ENCODE assay signal across 30 cellular contexts in the genomic region with DNA sequence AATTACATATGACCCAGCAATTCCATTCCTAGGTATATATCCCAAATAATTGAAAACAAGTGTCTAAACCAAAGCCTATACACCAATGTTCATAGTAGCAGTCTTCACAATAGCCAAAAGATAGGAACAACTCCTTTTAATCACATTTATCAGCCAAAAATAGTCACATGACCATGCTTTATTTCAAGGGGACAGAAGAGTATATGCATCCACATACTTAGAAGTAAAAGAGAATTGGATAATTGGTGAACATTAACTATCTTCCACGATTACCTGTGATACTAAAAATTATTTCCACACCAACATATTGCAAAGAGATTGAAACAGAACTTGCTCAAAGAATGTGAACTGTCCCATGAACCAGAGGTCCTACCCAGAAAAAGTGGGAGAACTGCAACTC. TPM values are rescaled to one million over a fixed set of nuclear protein-coding genes. Genes with fewer than 3 reads are reported as not detected.
"Had no signal": no experiment of that assay in that cellular context is flagged by ENCODE, and none has a peak within 500 bp of the region (broad histone marks: within the 10 kb centered on the region; RNA-seq: fewer than 3 reads in every experiment).

No MANE protein-coding gene starts in this region.

- H3K27me3 ChIP-seq: body of pancreas, foreskin keratinocyte had no signal

- FAIRE-seq: colon had no signal

- DNase-seq: activated B cell treated with CpG ODN at 0.5 μM for 24 hours; activated CD4-positive, alpha-beta T cell treated with anti-CD3 and anti-CD28 coated beads for 48 hours; activated CD4-positive, alpha-beta T cell treated with anti-CD3 and anti-CD28 coated beads, Interleukin-2, amount 50 U/mL, for 1 hour; activated CD4-positive, alpha-beta T cell treated with anti-CD3 and anti-CD28 coated beads, Interleukin-2, amount 50 U/mL, for 48 hours; activated CD8-positive, alpha-beta memory T cell treated with anti-CD3 and anti-CD28 coated beads for 24 hours; activated CD8-positive, alpha-beta T cell treated with anti-CD3 and anti-CD28 coated beads for 36 hours; activated effector memory CD4-positive, alpha-beta T cell treated with anti-CD3 and anti-CD28 coated beads, Interleukin-2, amount 50 U/mL, for 16 hours; activated naive CD4-positive, alpha-beta T cell treated with anti-CD3 and anti-CD28 coated beads for 36 hours; activated T-cell treated with anti-CD3 and anti-CD28 coated beads, Interleukin-2, amount 50 U/mL, for 4 hours; amniotic stem cell; anterior cingulate cortex; body of pancreas; cortex of kidney; dermis blood vessel endothelial cell; effector CD4-positive, alpha-beta T cell; effector memory CD8-positive, alpha-beta T cell; erythroblast; foreskin keratinocyte; gastrocnemius medialis; T-helper 1 cell; T-helper 17 cell; T1000; WERI-Rb-1 had no signal

- H3K36me3 ChIP-seq: esophagus muscularis mucosa, gastrocnemius medialis, WERI-Rb-1 had no signal

- H3K4me3 Mint-ChIP-seq: activated B cell treated with CpG ODN at 0.5 μM for 24 hours; activated CD8-positive, alpha-beta T cell treated with anti-CD3 and anti-CD28 coated beads for 36 hours; activated naive CD4-positive, alpha-beta T cell treated with anti-CD3 and anti-CD28 coated beads for 36 hours; activated naive CD4-positive, alpha-beta T cell treated with anti-CD3 and anti-CD28 coated beads, Interleukin-2, amount 50 U/mL, for 24 hours; activated T-cell treated with anti-CD3 and anti-CD28 coated beads, Interleukin-2, amount 50 U/mL, for 4 hours; activated T-helper 17 cell treated with anti-CD3 and anti-CD28 coated beads, Interleukin-2, amount 50 U/mL, for 72 hours; effector memory CD8-positive, alpha-beta T cell; T-helper 17 cell; T-helper 2 cell treated with Interferon-gamma antibody and Interleukin-4, amounts not matched to agents 5 μg/mL and 100 μg/mL, for 36 hours had no signal

- H3K4me3 ChIP-seq: body of pancreas, esophagus muscularis mucosa, gastrocnemius medialis had no signal

- H3K27ac ChIP-seq: body of pancreas, esophagus muscularis mucosa, foreskin keratinocyte, gastrocnemius medialis, WERI-Rb-1 had no signal

- H3K9me3 Mint-ChIP-seq: activated B cell treated with CpG ODN at 0.5 μM for 24 hours; activated CD8-positive, alpha-beta T cell treated with anti-CD3 and anti-CD28 coated beads for 36 hours; activated naive CD4-positive, alpha-beta T cell treated with anti-CD3 and anti-CD28 coated beads for 36 hours; activated naive CD4-positive, alpha-beta T cell treated with anti-CD3 and anti-CD28 coated beads, Interleukin-2, amount 50 U/mL, for 24 hours; activated T-cell treated with anti-CD3 and anti-CD28 coated beads, Interleukin-2, amount 50 U/mL, for 4 hours; activated T-helper 17 cell treated with anti-CD3 and anti-CD28 coated beads, Interleukin-2, amount 50 U/mL, for 72 hours; effector memory CD8-positive, alpha-beta T cell; T-helper 2 cell treated with Interferon-gamma antibody and Interleukin-4, amounts not matched to agents 5 μg/mL and 100 μg/mL, for 36 hours had no signal

- H3K9me3 ChIP-seq: body of pancreas, esophagus muscularis mucosa, gastrocnemius medialis had no signal

- H3K36me3 Mint-ChIP-seq: activated naive CD4-positive, alpha-beta T cell treated with anti-CD3 and anti-CD28 coated beads, Interleukin-2, amount 50 U/mL, for 24 hours had no signal

- H3K27ac Mint-ChIP-seq: activated B cell treated with CpG ODN at 0.5 μM for 24 hours; activated CD8-positive, alpha-beta T cell treated with anti-CD3 and anti-CD28 coated beads for 36 hours; activated naive CD4-positive, alpha-beta T cell treated with anti-CD3 and anti-CD28 coated beads for 36 hours; activated naive CD4-positive, alpha-beta T cell treated with anti-CD3 and anti-CD28 coated beads, Interleukin-2, amount 50 U/mL, for 24 hours; activated T-helper 17 cell treated with anti-CD3 and anti-CD28 coated beads, Interleukin-2, amount 50 U/mL, for 72 hours; effector memory CD8-positive, alpha-beta T cell; T-helper 17 cell; T-helper 2 cell treated with Interferon-gamma antibody and Interleukin-4, amounts not matched to agents 5 μg/mL and 100 μg/mL, for 36 hours had no signal

- ATAC-seq: activated CD4-positive, CD25-positive, alpha-beta regulatory T cell treated with anti-CD3 and anti-CD28 coated beads, Interleukin-2, amount 50 U/mL, for 24 hours; activated CD8-positive, alpha-beta T cell treated with anti-CD3 and anti-CD28 coated beads for 36 hours; activated T-cell treated with anti-CD3 and anti-CD28 coated beads, Interleukin-2, amount 50 U/mL, for 4 hours; activated T-helper 17 cell treated with anti-CD3 and anti-CD28 coated beads, Interleukin-2, amount 50 U/mL, for 72 hours; body of pancreas; effector memory CD8-positive, alpha-beta T cell; foreskin keratinocyte; gastrocnemius medialis; T-helper 17 cell had no signal

- H3K4me1 Mint-ChIP-seq: activated T-helper 17 cell treated with anti-CD3 and anti-CD28 coated beads, Interleukin-2, amount 50 U/mL, for 72 hours had no signal

RNA-seq across cellular contexts. Expression of gene FOXE1, which starts 51.8 kb away (rescaled TPM):
- total RNA-seq: activated B cell treated with CpG ODN at 0.5 μM for 24 hours; activated T-cell treated with anti-CD3 and anti-CD28 coated beads, Interleukin-2, amount 50 U/mL, for 4 hours; activated T-helper 17 cell treated with anti-CD3 and anti-CD28 coated beads, Interleukin-2, amount 50 U/mL, for 72 hours; body of pancreas; chondrocyte; esophagus muscularis mucosa; gastrocnemius medialis had no signal
